ENCODE assay signal across 13 cellular contexts in genomic region chr18:77112161-77112801, GRCh38. TPM values are rescaled to one million over a fixed set of nuclear protein-coding genes. Genes with fewer than 3 reads are reported as not detected.
DNase-seq lines count a peak whose midpoint lies in the region; ATAC-seq, FAIRE-seq and TF ChIP-seq lines count a peak whose summit lies in the region.
"Had no signal": no experiment of that assay in that cellular context is flagged by ENCODE, and none has a peak within 500 bp of the region (broad histone marks: within the 10 kb centered on the region; RNA-seq: fewer than 3 reads in every experiment).

No MANE protein-coding gene starts in this region.

- no peak for DNase-seq in CD4-positive, CD25-positive, alpha-beta regulatory T cell
- DNase-seq in coronary artery (ENCODE audit: low spot score): peak; percentile 74
- DNase-seq in naive thymus-derived CD8-positive, alpha-beta T cell: no peak
- no peak for DNase-seq in GM19239 (ENCODE audit: insufficient read length, low spot score)
- no peak for DNase-seq in HPDE6-E6E7 (ENCODE audit: extremely low spot score)
- DNase-seq in stimulated activated CD4-positive, alpha-beta T cell treated with anti-CD3 and anti-CD28 coated beads, Interleukin-4, amount 100 ng/mL, for 24 hours: no peak
- DNase-seq in AG08395 (ENCODE audit: low spot score): no peak
- DNase-seq: hippocampal formation, NCI-H524 treated with DMSO at 0.1 percent for 48 hours had no signal

- peaks cover 28 to 95% (median 65%) of the 10 kb centered on the region in 4 donors for H3K4me1 Mint-ChIP-seq in CD4-positive, CD25-positive, alpha-beta regulatory T cell
- H3K4me1 Mint-ChIP-seq in naive thymus-derived CD8-positive, alpha-beta T cell: peaks cover 56 to 97% (median 94%) of the 10 kb centered on the region in 4 donors

- no peak for FAIRE-seq in GM19239 (lab: Jason Lieb, UNC)
- FAIRE-seq: GM18507 had no signal

- H3K4me3 ChIP-seq in CD4-positive, CD25-positive, alpha-beta regulatory T cell (ENCODE audit: low read depth, low read length): no peak overlapping the region
- no peak overlapping the region for H3K4me3 ChIP-seq in coronary artery
- H3K4me3 ChIP-seq: SK-N-MC had no signal

- no peaks in the 10 kb centered on the region for H3K9me3 Mint-ChIP-seq in CD4-positive, CD25-positive, alpha-beta regulatory T cell
- peaks cover 0 to 2% (median 0%) of the 10 kb centered on the region in 9 donors for H3K9me3 Mint-ChIP-seq in naive thymus-derived CD8-positive, alpha-beta T cell

- peak overlapping the region; percentile 47 for H3K27ac ChIP-seq in CD4-positive, CD25-positive, alpha-beta regulatory T cell (ENCODE audit: insufficient read depth, low read length, poor library complexity, severe bottlenecking)
- H3K27ac ChIP-seq in KOPT-K1 (ENCODE audit: low read depth, low read length, poor library complexity, severe bottlenecking): peak overlapping the region; percentile 27
- peak overlapping the region in 1 of 2 donors; percentile 65 for H3K27ac ChIP-seq in coronary artery
- H3K27ac ChIP-seq: KMS-11, SK-N-MC had no signal

- peak overlapping the region; percentile 78 to 95 (median 82) for H3K27ac Mint-ChIP-seq in CD4-positive, CD25-positive, alpha-beta regulatory T cell
- peak overlapping the region; percentile 49 to 99 (median 90) for H3K27ac Mint-ChIP-seq in naive thymus-derived CD8-positive, alpha-beta T cell

- peaks cover 52% of the 10 kb centered on the region for H3K36me3 ChIP-seq in CD4-positive, CD25-positive, alpha-beta regulatory T cell (ENCODE audit: control insufficient read depth, insufficient read depth, low read length)
- H3K36me3 ChIP-seq in KOPT-K1 (ENCODE audit: insufficient read depth, low read length): no peaks in the 10 kb centered on the region

- H3K4me3 Mint-ChIP-seq in CD4-positive, CD25-positive, alpha-beta regulatory T cell: peak overlapping the region in 3 of 4 donors; percentile 6 to 82 (median 42)
- peak overlapping the region in 9 of 10 donors; percentile 2 to 74 (median 59) for H3K4me3 Mint-ChIP-seq in naive thymus-derived CD8-positive, alpha-beta T cell

- H3K27me3 ChIP-seq in CD4-positive, CD25-positive, alpha-beta regulatory T cell (ENCODE audit: control insufficient read depth, insufficient read depth, low read length): no peaks in the 10 kb centered on the region

- no peak for TF ChIP-seq CTCF in coronary artery (IDR thresholded peaks at IDR 0.05)

- ATAC-seq in CD4-positive, CD25-positive, alpha-beta regulatory T cell (ENCODE audit: low read depth in 2 of 2): no peak
- ATAC-seq in naive thymus-derived CD8-positive, alpha-beta T cell: no peak

- POLR2A ChIA-PET in naive thymus-derived CD8-positive, alpha-beta T cell (lab: Charles Lee): interaction anchor here (0.6 to 1.5 kb wide), 4 partner anchors 16 to 50 kb away, joined by 3 to 4 read pairs (median 4); no protein-coding TSS in a partner anchor

- peaks cover 18% of the 10 kb centered on the region for H3K36me3 Mint-ChIP-seq in CD4-positive, CD25-positive, alpha-beta regulatory T cell
- H3K36me3 Mint-ChIP-seq in naive thymus-derived CD8-positive, alpha-beta T cell: peaks cover 0 to 30% (median 2%) of the 10 kb centered on the region in 3 donors

- peaks cover 50% of the 10 kb centered on the region for H3K4me1 ChIP-seq in CD4-positive, CD25-positive, alpha-beta regulatory T cell (ENCODE audit: control insufficient read depth, insufficient read depth, low read length, poor library complexity, severe bottlenecking)

- no peaks in the 10 kb centered on the region for H3K9me3 ChIP-seq in CD4-positive, CD25-positive, alpha-beta regulatory T cell (ENCODE audit: control insufficient read depth in 2 of 2, low read length in 2 of 2)
- no peaks in the 10 kb centered on the region for H3K9me3 ChIP-seq in KOPT-K1 (ENCODE audit: insufficient read depth, low read length, poor library complexity, severe bottlenecking)

- no peaks in the 10 kb centered on the region for H3K27me3 Mint-ChIP-seq in CD4-positive, CD25-positive, alpha-beta regulatory T cell
- no peaks in the 10 kb centered on the region for H3K27me3 Mint-ChIP-seq in naive thymus-derived CD8-positive, alpha-beta T cell

RNA-seq across cellular contexts. Expression of gene MBP, which starts 20.3 kb away (rescaled TPM):
- total RNA-seq in CD4-positive, CD25-positive, alpha-beta regulatory T cell: 172 TPM
- 100 to 1,000 TPM; 134 to 145 (median 141) TPM for polyA plus RNA-seq in CD4-positive, CD25-positive, alpha-beta regulatory T cell
- total RNA-seq in naive thymus-derived CD8-positive, alpha-beta T cell: 100 to 1,000 TPM in 1 of 2 experiments, 10 to 100 TPM in 1; 99.9 to 108 TPM
- 100 to 1,000 TPM in 2 of 3 donors, 10 to 100 TPM in 1; 89.2 to 148 (median 105) TPM for polyA plus RNA-seq in naive thymus-derived CD8-positive, alpha-beta T cell
